8 cellular contexts compared by ENCODE assay signal in genomic region chr10:79139124-79139835, GRCh38.
A peak's percentile ranks its signal among the peaks of the same experiment; 100 is the strongest.
DNase-seq lines count a peak whose midpoint lies in the region; ATAC-seq and TF ChIP-seq lines count a peak whose summit lies in the region.

No MANE protein-coding gene starts in this region.

- POLR2A ChIA-PET in HEK293T (lab: Yijun Ruan, JAX): interaction anchor here (0.8 kb wide), 1 partner anchor 165 kb away, joined by 3 read pairs; no protein-coding TSS in a partner anchor

- intact Hi-C loops in activated T-helper 2 cell treated with anti-CD3 and anti-CD28 coated beads, Interferon-gamma antibody, Interleukin-2, Interleukin-4, amounts not matched to agents 10 μg/mL and 5 μg/mL and 100 μg/mL, durations not matched to agents 14 hours and 24 hours and 36 hours (cut with micrococcal nuclease): loop anchor here (5.0 kb wide), 1 partner anchor 108 kb away; no protein-coding TSS in a partner anchor
- intact Hi-C loops in heart left ventricle (cut with DNase I) (loop anchor here in 6 of 10 donors (2.0 to 10.0 kb wide), 6 partner anchors 46 to 70 kb away; partner anchors contain the start of gene ZMIZ1 (in 1 of the 6)), psoas muscle (cut with DNase I) (loop anchor here (5.0 kb wide), 1 partner anchor 57 kb away; no protein-coding TSS in a partner anchor)

- ATAC-seq in heart left ventricle: peak; percentile 74 to 84 (median 80)
- peak; percentile 80 to 87 (median 86) for ATAC-seq in psoas muscle

- no peaks in the 10 kb centered on the region for H3K27me3 ChIP-seq in heart left ventricle
- H3K27me3 ChIP-seq in psoas muscle (ENCODE audit: insufficient read depth in 3 of 3, low read length in 2 of 3): no peaks in the 10 kb centered on the region

- peaks cover 51 to 100% (median 96%) of the 10 kb centered on the region in 12 donors for H3K4me1 ChIP-seq in heart left ventricle
- H3K4me1 ChIP-seq in psoas muscle: peaks cover 74% of the 10 kb centered on the region

- 6 to 13% (median 8%) methylated on average over 20 to 26 of the region's 26 CpGs for WGBS in heart left ventricle, 4 donors
- WGBS in psoas muscle, 3 donors: 15 to 17% (median 16%) methylated on average over 26 of the region's 26 CpGs

- H3K27ac ChIP-seq in heart left ventricle (peak overlapping the region; percentile 80 to 97 (median 89)), psoas muscle (peak overlapping the region; percentile 73)

- TF ChIP-seq POLR2A in heart left ventricle (IDR thresholded peaks at IDR 0.05) (no peak), erythroblast (IDR thresholded peaks at IDR 0.05; ENCODE audit: low read length) (no peak)

- CTCF ChIA-PET in HEK293T (lab: Yijun Ruan, JAX): interaction anchor here (1.4 kb wide), 1 partner anchor 56 kb away, joined by 4 read pairs; no protein-coding TSS in a partner anchor

- H3K4me3 Mint-ChIP-seq in activated T-helper 2 cell treated with anti-CD3 and anti-CD28 coated beads, Interferon-gamma antibody, Interleukin-2, Interleukin-4, amounts not matched to agents 10 μg/mL and 5 μg/mL and 100 μg/mL, durations not matched to agents 14 hours and 24 hours and 36 hours (ENCODE audit: low read depth): no peak overlapping the region

- H3K4me3 ChIP-seq in heart left ventricle (peak overlapping the region in 1 of 12 donors; percentile 13), psoas muscle (no peak overlapping the region)

- H3K36me3 ChIP-seq in heart left ventricle: peaks cover 0 to 31% (median 21%) of the 10 kb centered on the region in 9 donors
- H3K36me3 ChIP-seq in psoas muscle (ENCODE audit: insufficient read depth in 1 of 2, low read depth in 1 of 2): peaks cover 0 to 32% of the 10 kb centered on the region in 2 donors

- H3K9me3 Mint-ChIP-seq in activated T-helper 2 cell treated with anti-CD3 and anti-CD28 coated beads, Interferon-gamma antibody, Interleukin-2, Interleukin-4, amounts not matched to agents 10 μg/mL and 5 μg/mL and 100 μg/mL, durations not matched to agents 14 hours and 24 hours and 36 hours: no peaks in the 10 kb centered on the region

- peaks cover 41% of the 10 kb centered on the region for H3K4me1 Mint-ChIP-seq in activated T-helper 2 cell treated with anti-CD3 and anti-CD28 coated beads, Interferon-gamma antibody, Interleukin-2, Interleukin-4, amounts not matched to agents 10 μg/mL and 5 μg/mL and 100 μg/mL, durations not matched to agents 14 hours and 24 hours and 36 hours (ENCODE audit: low read depth)

- H3K27me3 Mint-ChIP-seq in activated T-helper 2 cell treated with anti-CD3 and anti-CD28 coated beads, Interferon-gamma antibody, Interleukin-2, Interleukin-4, amounts not matched to agents 10 μg/mL and 5 μg/mL and 100 μg/mL, durations not matched to agents 14 hours and 24 hours and 36 hours (ENCODE audit: low read depth): no peaks in the 10 kb centered on the region

- peaks cover 7% of the 10 kb centered on the region for H3K36me3 Mint-ChIP-seq in activated T-helper 2 cell treated with anti-CD3 and anti-CD28 coated beads, Interferon-gamma antibody, Interleukin-2, Interleukin-4, amounts not matched to agents 10 μg/mL and 5 μg/mL and 100 μg/mL, durations not matched to agents 14 hours and 24 hours and 36 hours (ENCODE audit: low read depth)

- H3K27ac Mint-ChIP-seq in activated T-helper 2 cell treated with anti-CD3 and anti-CD28 coated beads, Interferon-gamma antibody, Interleukin-2, Interleukin-4, amounts not matched to agents 10 μg/mL and 5 μg/mL and 100 μg/mL, durations not matched to agents 14 hours and 24 hours and 36 hours: peak overlapping the region; percentile 40

- TF ChIP-seq CTCF in heart left ventricle (IDR thresholded peaks at IDR 0.05) (no peak), psoas muscle (IDR thresholded peaks at IDR 0.05) (no peak)

- DNase-seq in EH (ENCODE audit: low read depth) (peak; percentile 98), heart left ventricle (peak; percentile 79 to 89 (median 82)), psoas muscle (peak; percentile 75 to 88), GOT3 (lab: John Stamatoyannopoulos, UW) (no peak), D341Med (ENCODE audit: low spot score) (no peak), erythroblast (lab: John Stamatoyannopoulos, UW) (no peak), HEK293T (ENCODE audit: extremely low spot score) (no peak)
- no peak for DNase-seq in activated T-helper 2 cell treated with anti-CD3 and anti-CD28 coated beads, Interferon-gamma antibody, Interleukin-2, Interleukin-4, amounts not matched to agents 10 μg/mL and 5 μg/mL and 100 μg/mL, durations not matched to agents 14 hours and 24 hours and 36 hours (ENCODE audit: low spot score)

- H3K9me3 ChIP-seq in heart left ventricle (no peaks in the 10 kb centered on the region), psoas muscle (no peaks in the 10 kb centered on the region)

TF ChIP-seq in HEK293T, 16 proteins besides CTCF, POLR2A, EP300 and RAD21:
- TF ChIP-seq TARDBP (IDR thresholded peaks at IDR 0.05): no peak
- TF ChIP-seq ZNF384 (IDR thresholded peaks at IDR 0.05): no peak
- no peak for TF ChIP-seq FOXA1 (IDR thresholded peaks at IDR 0.05)
- no peak for TF ChIP-seq FOXK2 (IDR thresholded peaks at IDR 0.05)
- TF ChIP-seq ELF4 (IDR thresholded peaks at IDR 0.05): no peak
- no peak for TF ChIP-seq SUZ12 (IDR thresholded peaks at IDR 0.05)
- TF ChIP-seq ARNT (IDR thresholded peaks at IDR 0.05): no peak
- no peak for TF ChIP-seq SP1 (IDR thresholded peaks at IDR 0.05)
- no peak for TF ChIP-seq NFRKB (IDR thresholded peaks at IDR 0.05)
- no peak for TF ChIP-seq CTBP1 (IDR thresholded peaks at IDR 0.05; ENCODE audit: borderline replicate concordance)
- TF ChIP-seq L3MBTL2 (conservative IDR thresholded peaks at IDR 0.05): no peak

Comparison
In these comparisons a context has a peak if more than half of its experiments do, and no peak if none do; other contexts are left out.
1. DNase-seq: peak in EH (single experiment), heart left ventricle (5 of 5) and psoas muscle (2 of 2); none in activated T-helper 2 cell treated with anti-CD3 and anti-CD28 coated beads, Interferon-gamma antibody, Interleukin-2, Interleukin-4, amounts not matched to agents 10 μg/mL and 5 μg/mL and 100 μg/mL, durations not matched to agents 14 hours and 24 hours and 36 hours (single experiment), GOT3 (single experiment), D341Med (single experiment), erythroblast (0 of 2) and HEK293T (single experiment).